Comparison of ENCODE assay signal across 6 cellular contexts in genomic region chr21:32968103-32968502, GRCh38. TPM values are rescaled to one million over a fixed set of nuclear protein-coding genes. Genes with fewer than 3 reads are reported as not detected.
"Had no signal": no experiment of that assay in that cellular context is flagged by ENCODE, and none has a peak within 500 bp of the region (broad histone marks: within the 10 kb centered on the region; RNA-seq: fewer than 3 reads in every experiment).

No MANE protein-coding gene starts in this region.

RNA-seq across cellular contexts. Expression of gene OLIG2, which starts 57.6 kb away (rescaled TPM):
- total RNA-seq: activated CD4-positive, alpha-beta memory T cell treated with anti-CD3 and anti-CD28 coated beads, Interleukin-2, amount 10 ng/mL, durations not matched to agents 7 days and 5 days; activated CD8-positive, alpha-beta memory T cell treated with anti-CD3 and anti-CD28 coated beads, Interleukin-2, amount 10 ng/mL, durations not matched to agents 7 days and 5 days; bronchial epithelial cell; M059J; NCI-H460; Right ventricle myocardium superior had no signal
